In the genomic region with DNA sequence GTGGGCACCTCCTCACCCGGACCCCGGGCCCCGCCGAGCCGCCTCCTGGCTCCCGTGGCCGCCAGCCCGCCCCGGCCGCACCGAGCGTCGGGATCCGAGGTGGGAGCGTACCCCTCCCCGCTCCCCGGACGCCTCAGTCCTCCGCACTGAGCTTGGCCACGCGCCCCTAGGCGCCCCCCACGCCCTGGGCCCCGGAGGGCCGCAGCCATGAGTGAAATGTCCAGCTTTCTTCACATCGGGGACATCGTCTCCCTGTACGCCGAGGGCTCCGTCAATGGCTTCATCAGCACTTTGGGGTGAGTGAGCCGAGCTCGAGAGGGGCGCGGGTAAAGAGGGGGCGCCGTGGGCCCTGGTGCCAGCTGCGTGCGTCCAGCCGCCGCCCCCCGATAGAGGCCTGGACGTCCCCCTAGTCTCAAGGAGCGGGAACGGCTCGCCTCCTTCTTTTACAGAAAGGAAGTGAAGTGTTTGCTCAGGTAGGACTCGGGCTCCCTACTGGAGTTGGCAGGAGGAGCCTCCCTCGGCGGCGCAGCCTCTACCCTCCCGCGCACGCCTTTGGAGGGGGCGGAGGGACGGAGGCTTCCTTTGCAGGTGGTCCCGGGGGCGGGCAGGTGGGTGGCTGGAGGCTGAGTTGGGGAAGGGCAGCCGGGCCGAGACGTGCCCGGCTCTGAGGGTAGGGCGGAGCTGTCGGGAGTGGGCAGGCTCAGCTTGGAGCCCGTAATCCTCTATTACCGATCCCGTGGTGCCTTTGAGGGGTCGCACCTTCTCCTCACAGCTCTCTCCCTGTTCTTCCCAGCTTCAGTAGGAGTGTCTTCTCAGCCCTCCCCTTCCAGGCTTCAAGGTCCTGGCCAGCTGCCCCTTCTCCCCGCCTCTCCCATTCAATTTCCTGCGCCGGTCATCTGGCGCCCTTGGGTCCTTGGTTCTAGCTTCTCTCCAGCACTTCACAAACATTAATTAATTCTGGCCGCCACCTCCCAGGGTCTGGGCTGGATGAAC, we compare ENCODE assay signal across 1 cellular context.
A peak's percentile ranks its signal among the peaks of the same experiment; 100 is the strongest.
TF ChIP-seq lines count a peak whose summit lies in the region.

No MANE protein-coding gene starts in this region.

TF ChIP-seq in K562, 482 proteins besides CTCF, POLR2A, EP300 and RAD21 (continued from another document and continues in another):
- TF ChIP-seq, protein P1, sequence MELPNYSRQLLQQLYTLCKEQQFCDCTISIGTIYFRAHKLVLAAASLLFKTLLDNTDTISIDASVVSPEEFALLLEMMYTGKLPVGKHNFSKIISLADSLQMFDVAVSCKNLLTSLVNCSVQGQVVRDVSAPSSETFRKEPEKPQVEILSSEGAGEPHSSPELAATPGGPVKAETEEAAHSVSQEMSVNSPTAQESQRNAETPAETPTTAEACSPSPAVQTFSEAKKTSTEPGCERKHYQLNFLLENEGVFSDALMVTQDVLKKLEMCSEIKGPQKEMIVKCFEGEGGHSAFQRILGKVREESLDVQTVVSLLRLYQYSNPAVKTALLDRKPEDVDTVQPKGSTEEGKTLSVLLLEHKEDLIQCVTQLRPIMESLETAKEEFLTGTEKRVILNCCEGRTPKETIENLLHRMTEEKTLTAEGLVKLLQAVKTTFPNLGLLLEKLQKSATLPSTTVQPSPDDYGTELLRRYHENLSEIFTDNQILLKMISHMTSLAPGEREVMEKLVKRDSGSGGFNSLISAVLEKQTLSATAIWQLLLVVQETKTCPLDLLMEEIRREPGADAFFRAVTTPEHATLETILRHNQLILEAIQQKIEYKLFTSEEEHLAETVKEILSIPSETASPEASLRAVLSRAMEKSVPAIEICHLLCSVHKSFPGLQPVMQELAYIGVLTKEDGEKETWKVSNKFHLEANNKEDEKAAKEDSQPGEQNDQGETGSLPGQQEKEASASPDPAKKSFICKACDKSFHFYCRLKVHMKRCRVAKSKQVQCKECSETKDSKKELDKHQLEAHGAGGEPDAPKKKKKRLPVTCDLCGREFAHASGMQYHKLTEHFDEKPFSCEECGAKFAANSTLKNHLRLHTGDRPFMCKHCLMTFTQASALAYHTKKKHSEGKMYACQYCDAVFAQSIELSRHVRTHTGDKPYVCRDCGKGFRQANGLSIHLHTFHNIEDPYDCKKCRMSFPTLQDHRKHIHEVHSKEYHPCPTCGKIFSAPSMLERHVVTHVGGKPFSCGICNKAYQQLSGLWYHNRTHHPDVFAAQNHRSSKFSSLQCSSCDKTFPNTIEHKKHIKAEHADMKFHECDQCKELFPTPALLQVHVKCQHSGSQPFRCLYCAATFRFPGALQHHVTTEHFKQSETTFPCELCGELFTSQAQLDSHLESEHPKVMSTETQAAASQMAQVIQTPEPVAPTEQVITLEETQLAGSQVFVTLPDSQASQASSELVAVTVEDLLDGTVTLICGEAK (IDR thresholded peaks at IDR 0.05), result no peak
- TF ChIP-seq, protein P1 (CRISPR knock-in tag; IDR thresholded peaks at IDR 0.05), result no peak
- TF ChIP-seq ZNF324 (CRISPR knock-in tag; IDR thresholded peaks at IDR 0.05) (no peak), E2F6 (IDR thresholded peaks at IDR 0.05; ENCODE audit: borderline replicate concordance in 1 of 2, extremely low read depth in 1 of 2, insufficient read depth in 1 of 2, insufficient read length in 1 of 2, low read depth in 1 of 2, low read length in 1 of 2, poor library complexity in 1 of 2, severe bottlenecking in 1 of 2) (peak in 1 of 2 experiments; percentile 59), ASH1L (IDR thresholded peaks at IDR 0.05; ENCODE audit: borderline replicate concordance, low read depth, partially characterized antibody) (no peak), NCOA2 (IDR thresholded peaks at IDR 0.05; ENCODE audit: partially characterized antibody in 2 of 2) (no peak), ZNF140 (CRISPR knock-in tag; IDR thresholded peaks at IDR 0.05) (no peak), ZBTB49 (CRISPR knock-in tag; IDR thresholded peaks at IDR 0.05; ENCODE audit: borderline replicate concordance) (no peak), RB1 (IDR thresholded peaks at IDR 0.05; ENCODE audit: low read depth) (no peak), ZNF785 (CRISPR knock-in tag; IDR thresholded peaks at IDR 0.05) (no peak), ZFP36 (IDR thresholded peaks at IDR 0.05; ENCODE audit: low read depth, low read length, partially characterized antibody) (no peak), FOXM1 (IDR thresholded peaks at IDR 0.05; ENCODE audit: low read depth) (no peak), FOXM1 (CRISPR knock-in tag; IDR thresholded peaks at IDR 0.05; ENCODE audit: low read depth) (no peak), NONO (IDR thresholded peaks at IDR 0.05; ENCODE audit: low read depth in 2 of 2, low read length in 1 of 2) (no peak), HMGXB4 (CRISPR knock-in tag; IDR thresholded peaks at IDR 0.05) (peak; percentile 76; the same call in 1 of the 2 replicates), ZNF184 (CRISPR knock-in tag; IDR thresholded peaks at IDR 0.05) (no peak), ZNF408 (CRISPR knock-in tag; IDR thresholded peaks at IDR 0.05; ENCODE audit: low read depth) (no peak), GABPB2 (CRISPR knock-in tag; conservative IDR thresholded peaks at IDR 0.05) (no peak), POU5F1 (IDR thresholded peaks at IDR 0.05; ENCODE audit: borderline replicate concordance, low read depth, low read length, partially characterized antibody) (no peak), ZNF780A (CRISPR knock-in tag; IDR thresholded peaks at IDR 0.05) (no peak), ZNF41 (CRISPR knock-in tag; conservative IDR thresholded peaks at IDR 0.05) (no peak), SMARCB1 (IDR thresholded peaks at IDR 0.05; ENCODE audit: insufficient read length, low read depth) (no peak), PHB (CRISPR knock-in tag; IDR thresholded peaks at IDR 0.05) (no peak)
- TF ChIP-seq, protein P2, sequence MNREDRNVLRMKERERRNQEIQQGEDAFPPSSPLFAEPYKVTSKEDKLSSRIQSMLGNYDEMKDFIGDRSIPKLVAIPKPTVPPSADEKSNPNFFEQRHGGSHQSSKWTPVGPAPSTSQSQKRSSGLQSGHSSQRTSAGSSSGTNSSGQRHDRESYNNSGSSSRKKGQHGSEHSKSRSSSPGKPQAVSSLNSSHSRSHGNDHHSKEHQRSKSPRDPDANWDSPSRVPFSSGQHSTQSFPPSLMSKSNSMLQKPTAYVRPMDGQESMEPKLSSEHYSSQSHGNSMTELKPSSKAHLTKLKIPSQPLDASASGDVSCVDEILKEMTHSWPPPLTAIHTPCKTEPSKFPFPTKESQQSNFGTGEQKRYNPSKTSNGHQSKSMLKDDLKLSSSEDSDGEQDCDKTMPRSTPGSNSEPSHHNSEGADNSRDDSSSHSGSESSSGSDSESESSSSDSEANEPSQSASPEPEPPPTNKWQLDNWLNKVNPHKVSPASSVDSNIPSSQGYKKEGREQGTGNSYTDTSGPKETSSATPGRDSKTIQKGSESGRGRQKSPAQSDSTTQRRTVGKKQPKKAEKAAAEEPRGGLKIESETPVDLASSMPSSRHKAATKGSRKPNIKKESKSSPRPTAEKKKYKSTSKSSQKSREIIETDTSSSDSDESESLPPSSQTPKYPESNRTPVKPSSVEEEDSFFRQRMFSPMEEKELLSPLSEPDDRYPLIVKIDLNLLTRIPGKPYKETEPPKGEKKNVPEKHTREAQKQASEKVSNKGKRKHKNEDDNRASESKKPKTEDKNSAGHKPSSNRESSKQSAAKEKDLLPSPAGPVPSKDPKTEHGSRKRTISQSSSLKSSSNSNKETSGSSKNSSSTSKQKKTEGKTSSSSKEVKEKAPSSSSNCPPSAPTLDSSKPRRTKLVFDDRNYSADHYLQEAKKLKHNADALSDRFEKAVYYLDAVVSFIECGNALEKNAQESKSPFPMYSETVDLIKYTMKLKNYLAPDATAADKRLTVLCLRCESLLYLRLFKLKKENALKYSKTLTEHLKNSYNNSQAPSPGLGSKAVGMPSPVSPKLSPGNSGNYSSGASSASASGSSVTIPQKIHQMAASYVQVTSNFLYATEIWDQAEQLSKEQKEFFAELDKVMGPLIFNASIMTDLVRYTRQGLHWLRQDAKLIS (CRISPR knock-in tag; IDR thresholded peaks at IDR 0.05), result no peak
- TF ChIP-seq, protein P3, sequence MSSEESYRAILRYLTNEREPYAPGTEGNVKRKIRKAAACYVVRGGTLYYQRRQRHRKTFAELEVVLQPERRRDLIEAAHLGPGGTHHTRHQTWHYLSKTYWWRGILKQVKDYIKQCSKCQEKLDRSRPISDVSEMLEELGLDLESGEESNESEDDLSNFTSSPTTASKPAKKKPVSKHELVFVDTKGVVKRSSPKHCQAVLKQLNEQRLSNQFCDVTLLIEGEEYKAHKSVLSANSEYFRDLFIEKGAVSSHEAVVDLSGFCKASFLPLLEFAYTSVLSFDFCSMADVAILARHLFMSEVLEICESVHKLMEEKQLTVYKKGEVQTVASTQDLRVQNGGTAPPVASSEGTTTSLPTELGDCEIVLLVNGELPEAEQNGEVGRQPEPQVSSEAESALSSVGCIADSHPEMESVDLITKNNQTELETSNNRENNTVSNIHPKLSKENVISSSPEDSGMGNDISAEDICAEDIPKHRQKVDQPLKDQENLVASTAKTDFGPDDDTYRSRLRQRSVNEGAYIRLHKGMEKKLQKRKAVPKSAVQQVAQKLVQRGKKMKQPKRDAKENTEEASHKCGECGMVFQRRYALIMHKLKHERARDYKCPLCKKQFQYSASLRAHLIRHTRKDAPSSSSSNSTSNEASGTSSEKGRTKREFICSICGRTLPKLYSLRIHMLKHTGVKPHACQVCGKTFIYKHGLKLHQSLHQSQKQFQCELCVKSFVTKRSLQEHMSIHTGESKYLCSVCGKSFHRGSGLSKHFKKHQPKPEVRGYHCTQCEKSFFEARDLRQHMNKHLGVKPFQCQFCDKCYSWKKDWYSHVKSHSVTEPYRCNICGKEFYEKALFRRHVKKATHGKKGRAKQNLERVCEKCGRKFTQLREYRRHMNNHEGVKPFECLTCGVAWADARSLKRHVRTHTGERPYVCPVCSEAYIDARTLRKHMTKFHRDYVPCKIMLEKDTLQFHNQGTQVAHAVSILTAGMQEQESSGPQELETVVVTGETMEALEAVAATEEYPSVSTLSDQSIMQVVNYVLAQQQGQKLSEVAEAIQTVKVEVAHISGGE (CRISPR knock-in tag; IDR thresholded peaks at IDR 0.05), result no peak
- TF ChIP-seq, protein P4, sequence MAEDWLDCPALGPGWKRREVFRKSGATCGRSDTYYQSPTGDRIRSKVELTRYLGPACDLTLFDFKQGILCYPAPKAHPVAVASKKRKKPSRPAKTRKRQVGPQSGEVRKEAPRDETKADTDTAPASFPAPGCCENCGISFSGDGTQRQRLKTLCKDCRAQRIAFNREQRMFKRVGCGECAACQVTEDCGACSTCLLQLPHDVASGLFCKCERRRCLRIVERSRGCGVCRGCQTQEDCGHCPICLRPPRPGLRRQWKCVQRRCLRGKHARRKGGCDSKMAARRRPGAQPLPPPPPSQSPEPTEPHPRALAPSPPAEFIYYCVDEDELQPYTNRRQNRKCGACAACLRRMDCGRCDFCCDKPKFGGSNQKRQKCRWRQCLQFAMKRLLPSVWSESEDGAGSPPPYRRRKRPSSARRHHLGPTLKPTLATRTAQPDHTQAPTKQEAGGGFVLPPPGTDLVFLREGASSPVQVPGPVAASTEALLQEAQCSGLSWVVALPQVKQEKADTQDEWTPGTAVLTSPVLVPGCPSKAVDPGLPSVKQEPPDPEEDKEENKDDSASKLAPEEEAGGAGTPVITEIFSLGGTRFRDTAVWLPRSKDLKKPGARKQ (CRISPR knock-in tag; IDR thresholded peaks at IDR 0.05), result no peak
